1 cellular context compared by ENCODE assay signal in genomic region chr1:145992502-145992936, GRCh38.
TF ChIP-seq lines count a peak whose summit lies in the region.

No MANE protein-coding gene starts in this region.

TF ChIP-seq in K562, 482 proteins besides CTCF, POLR2A, EP300 and RAD21 (continued from another document and continues in another):
- TF ChIP-seq CHAMP1 (IDR thresholded peaks at IDR 0.05) (no peak), ZNF121 (CRISPR knock-in tag; conservative IDR thresholded peaks at IDR 0.05) (no peak), UBTF (IDR thresholded peaks at IDR 0.05; ENCODE audit: borderline replicate concordance in 1 of 2, low read depth in 2 of 2, low read length in 2 of 2) (0 out of 4 replicates have a peak, but pooled peaks of 1 of the 2 experiments have one; percentile 32), FOSL1 (tag; conservative IDR thresholded peaks at IDR 0.05) (no peak), ZNF224 (CRISPR knock-in tag; IDR thresholded peaks at IDR 0.05) (no peak), MIER1 (IDR thresholded peaks at IDR 0.05; ENCODE audit: low read depth) (no peak), SMAD4 (CRISPR knock-in tag; conservative IDR thresholded peaks at IDR 0.05) (no peak), ZNF324 (CRISPR knock-in tag; IDR thresholded peaks at IDR 0.05) (no peak), MCM5 (IDR thresholded peaks at IDR 0.05; ENCODE audit: low read depth) (no peak), PHTF2 (CRISPR knock-in tag; IDR thresholded peaks at IDR 0.05) (no peak), EP400 (IDR thresholded peaks at IDR 0.05) (no peak), NFRKB (IDR thresholded peaks at IDR 0.05; ENCODE audit: low read depth) (no peak), BCOR (IDR thresholded peaks at IDR 0.05) (no peak), ZFP30 (CRISPR knock-in tag; IDR thresholded peaks at IDR 0.05; ENCODE audit: borderline replicate concordance) (no peak), MAFG (tag; conservative IDR thresholded peaks at IDR 0.05) (no peak), NR2C1 (IDR thresholded peaks at IDR 0.05) (no peak), NR2C1 (tag; IDR thresholded peaks at IDR 0.05) (no peak), NR0B1 (IDR thresholded peaks at IDR 0.05; ENCODE audit: partially characterized antibody) (no peak), FOXA1 (IDR thresholded peaks at IDR 0.05; ENCODE audit: borderline replicate concordance) (no peak), ZNF143 (CRISPR knock-in tag; IDR thresholded peaks at IDR 0.05) (no peak), ZNF133 (CRISPR knock-in tag; IDR thresholded peaks at IDR 0.05) (no peak), OTX1 (CRISPR knock-in tag; IDR thresholded peaks at IDR 0.05) (no peak), ZBTB43 (CRISPR knock-in tag; IDR thresholded peaks at IDR 0.05) (0 out of 2 replicates have a peak, but pooled peaks have one; percentile 28), NCOA1 (IDR thresholded peaks at IDR 0.05; ENCODE audit: low read depth) (no peak), EWSR1 (IDR thresholded peaks at IDR 0.05; ENCODE audit: borderline replicate concordance, low read depth, partially characterized antibody) (no peak), SIX5 (IDR thresholded peaks at IDR 0.05; ENCODE audit: borderline replicate concordance in 1 of 2, insufficient read depth in 1 of 2, low read depth in 1 of 2, low read length in 2 of 2) (no peak), SREBF2 (CRISPR knock-in tag; IDR thresholded peaks at IDR 0.05) (no peak), SRSF1 (IDR thresholded peaks at IDR 0.05; ENCODE audit: low read depth, low read length) (no peak), HINFP (tag; conservative IDR thresholded peaks at IDR 0.05; ENCODE audit: low read depth) (no peak), CHD1 (IDR thresholded peaks at IDR 0.05; ENCODE audit: low read length) (peak; percentile 97), SMARCC2 (IDR thresholded peaks at IDR 0.05; ENCODE audit: low read depth) (no peak), FIP1L1 (IDR thresholded peaks at IDR 0.05; ENCODE audit: low read depth, low read length, poor library complexity, severe bottlenecking) (no peak), SRSF7 (optimal IDR thresholded peaks at IDR 0.05; ENCODE audit: low read depth, low read length) (no peak), E2F5 (CRISPR knock-in tag; IDR thresholded peaks at IDR 0.05) (no peak), ZNF318 (IDR thresholded peaks at IDR 0.05; ENCODE audit: borderline replicate concordance in 1 of 2, low read depth in 1 of 2) (no peak)
